In genomic region chr4:82217986-82218715, GRCh38 we compare ENCODE assay signal across 10 cellular contexts.
DNase-seq lines count a peak whose midpoint lies in the region; ATAC-seq and TF ChIP-seq lines count a peak whose summit lies in the region.
"Had no signal": no experiment of that assay in that cellular context is flagged by ENCODE, and none has a peak within 500 bp of the region (broad histone marks: within the 10 kb centered on the region; RNA-seq: fewer than 3 reads in every experiment).

No MANE protein-coding gene starts in this region.

- no peaks in the 10 kb centered on the region for H3K4me1 ChIP-seq in GM23338 (ENCODE audit: insufficient read depth)
- H3K4me1 ChIP-seq in adipocyte (ENCODE audit: control insufficient read depth, insufficient read depth, low read length), result no peaks in the 10 kb centered on the region
- H3K4me1 ChIP-seq in liver (ENCODE audit: control insufficient read depth in 4 of 4, insufficient read depth in 4 of 4, low read length in 3 of 4), result no peaks in the 10 kb centered on the region
- no peaks in the 10 kb centered on the region for H3K4me1 ChIP-seq in mesenchymal stem cell (ENCODE audit: control insufficient read depth, insufficient read depth, low read depth, low read length)
- H3K4me1 ChIP-seq: esophagus squamous epithelium had no signal

- WGBS in liver, result 86% methylated on average over 3 of the region's 3 CpGs
- WGBS in mesenchymal stem cell, result 74% methylated on average over 2 of the region's 3 CpGs

- H2BK5ac ChIP-seq in mesenchymal stem cell (ENCODE audit: low read depth, low read length, poor library complexity, severe bottlenecking), result no peak overlapping the region

- no peak overlapping the region for H2BK12ac ChIP-seq in mesenchymal stem cell (ENCODE audit: low read length in 2 of 2)

- H2BK120ac ChIP-seq in mesenchymal stem cell (ENCODE audit: low read depth, low read length), result no peak overlapping the region

- H3K23ac ChIP-seq in mesenchymal stem cell (ENCODE audit: low read length in 2 of 2), result no peak overlapping the region

- H3K9me3 Mint-ChIP-seq in Calu3 (ENCODE audit: low read depth, unreplicated experiment) (no peaks in the 10 kb centered on the region), GM23338 (peaks cover 2% of the 10 kb centered on the region; the same call in 1 of the 3 replicates)

- no peak overlapping the region for H3K4me3 Mint-ChIP-seq in Calu3 (ENCODE audit: low read depth, unreplicated experiment)
- no peak overlapping the region for H3K4me3 Mint-ChIP-seq in GM23338
- H3K4me3 Mint-ChIP-seq: activated T-cell treated with anti-CD3 and anti-CD28 coated beads, Interleukin-2, amount 50 U/mL, for 72 hours had no signal

- no peaks in the 10 kb centered on the region for H3F3A ChIP-seq in GM23338 (replicated peaks; ENCODE audit: low read depth)

- H3K4me3 ChIP-seq in GM23338 (no peak overlapping the region), adipocyte (ENCODE audit: low read length) (no peak overlapping the region), liver (ENCODE audit: low read depth in 1 of 3, low read length in 3 of 3) (no peak overlapping the region), mesenchymal stem cell (ENCODE audit: insufficient read depth in 1 of 2, low read depth in 1 of 2, low read length in 2 of 2) (no peak overlapping the region)
- H3K4me3 ChIP-seq: esophagus squamous epithelium had no signal

- TF ChIP-seq CTCF in Calu3 (IDR thresholded peaks at IDR 0.05; ENCODE audit: unreplicated experiment) (peak; percentile 36), GM23338 (conservative IDR thresholded peaks at IDR 0.05; ENCODE audit: low read depth in 2 of 2) (peak; percentile 50 to 53), liver (IDR thresholded peaks at IDR 0.05; ENCODE audit: low read depth, low read length, missing input control) (peak; percentile 14)

- CTCF ChIA-PET in Calu3 (lab: Charles Lee), result interaction anchor here (0.8 kb wide), 1 partner anchor 50 kb away, joined by 3 read pairs; no protein-coding TSS in a partner anchor

- H3K79me1 ChIP-seq in mesenchymal stem cell (replicated peaks; ENCODE audit: low read length, poor library complexity, severe bottlenecking), result no peaks in the 10 kb centered on the region

- no TSS peak for BruUV-seq in Calu3 (replicated peaks; lab: Mats Ljungman, UMichigan)

- no peak overlapping the region for H2BK15ac ChIP-seq in mesenchymal stem cell (ENCODE audit: low read depth, poor library complexity, severe bottlenecking)

- no peaks in the 10 kb centered on the region for H3K79me2 ChIP-seq in GM23338 (replicated peaks; ENCODE audit: insufficient read depth)

- DNase-seq in Calu3 (peak; percentile 37), GM23338 (ENCODE audit: low spot score) (peak; percentile 54), adipocyte (ENCODE audit: low read depth) (peak; percentile 14), mesenchymal stem cell (no peak)
- no peak for DNase-seq in central memory CD4-positive, alpha-beta T cell
- DNase-seq: activated T-cell treated with anti-CD3 and anti-CD28 coated beads, Interleukin-2, amount 50 U/mL, for 72 hours; esophagus squamous epithelium; Right ventricle myocardium superior had no signal

- H3K14ac ChIP-seq in mesenchymal stem cell (ENCODE audit: low read length in 2 of 2), result no peak overlapping the region

- H2AFZ ChIP-seq in GM23338 (no peak overlapping the region), mesenchymal stem cell (ENCODE audit: low read depth, low read length) (no peak overlapping the region)

- H3K36me3 ChIP-seq in GM23338 (ENCODE audit: insufficient read depth), result no peaks in the 10 kb centered on the region
- H3K36me3 ChIP-seq in adipocyte (ENCODE audit: control insufficient read depth, insufficient read depth, low read length, severe bottlenecking), result no peaks in the 10 kb centered on the region
- no peaks in the 10 kb centered on the region for H3K36me3 ChIP-seq in liver (ENCODE audit: control insufficient read depth in 4 of 4, insufficient read depth in 3 of 4, low read depth in 1 of 4, low read length in 3 of 4)
- no peaks in the 10 kb centered on the region for H3K36me3 ChIP-seq in mesenchymal stem cell (ENCODE audit: control insufficient read depth in 1 of 2, insufficient read depth in 2 of 2, low read depth in 1 of 2, low read length in 2 of 2)
- H3K36me3 ChIP-seq: esophagus squamous epithelium had no signal

- H3K27ac ChIP-seq in GM23338 (ENCODE audit: low read depth) (no peak overlapping the region), liver (ENCODE audit: low read depth in 1 of 2, low read length in 2 of 2) (no peak overlapping the region), mesenchymal stem cell (ENCODE audit: low read length, poor library complexity, severe bottlenecking) (no peak overlapping the region)
- H3K27ac ChIP-seq: esophagus squamous epithelium had no signal

- no peaks in the 10 kb centered on the region for H4K20me1 ChIP-seq in GM23338 (replicated peaks; ENCODE audit: insufficient read depth)

- no peaks in the 10 kb centered on the region for H3K27me3 Mint-ChIP-seq in Calu3 (ENCODE audit: unreplicated experiment)
- H3K27me3 Mint-ChIP-seq in GM23338 (ENCODE audit: insufficient read depth, low read depth, poor library complexity), result peaks cover 1% of the 10 kb centered on the region

- H3K36me3 Mint-ChIP-seq in Calu3 (ENCODE audit: insufficient read depth, unreplicated experiment) (no peaks in the 10 kb centered on the region), GM23338 (ENCODE audit: low read depth) (no peaks in the 10 kb centered on the region)

- no peak overlapping the region for H4K8ac ChIP-seq in mesenchymal stem cell (ENCODE audit: low read length)

- ATAC-seq in GM23338 (peak; percentile 61), GM21367 (IDR thresholded peaks at IDR 0.05; ENCODE audit: unreplicated experiment) (no peak)
- ATAC-seq: activated T-cell treated with anti-CD3 and anti-CD28 coated beads, Interleukin-2, amount 50 U/mL, for 72 hours had no signal

- no peak overlapping the region for H3K4ac ChIP-seq in mesenchymal stem cell (ENCODE audit: low read depth in 1 of 2, low read length in 2 of 2)

- peak in 1 of 2 donors; percentile 45 for TF ChIP-seq RAD21 in liver (IDR thresholded peaks at IDR 0.05)

- H3K9me3 ChIP-seq in adipocyte (ENCODE audit: control insufficient read depth, low read length) (peaks cover 4% of the 10 kb centered on the region), liver (ENCODE audit: control insufficient read depth in 4 of 4, low read length in 3 of 4) (no peaks in the 10 kb centered on the region), mesenchymal stem cell (ENCODE audit: control insufficient read depth, low read length) (no peaks in the 10 kb centered on the region)
- H3K9me3 ChIP-seq: esophagus squamous epithelium had no signal

- H3K9ac ChIP-seq in adipocyte (ENCODE audit: low read length) (no peak overlapping the region), liver (ENCODE audit: low read depth in 1 of 2, low read length in 2 of 2) (no peak overlapping the region), mesenchymal stem cell (ENCODE audit: low read length) (no peak overlapping the region)

- intact Hi-C loops in Calu3 (cut with micrococcal nuclease; ENCODE audit: unreplicated experiment), result loop anchor here (5.0 kb wide), 1 partner anchor 49 kb away; no protein-coding TSS in a partner anchor

- H4K91ac ChIP-seq in mesenchymal stem cell (ENCODE audit: low read length), result no peak overlapping the region

- H3K18ac ChIP-seq in mesenchymal stem cell (ENCODE audit: low read depth in 1 of 2, low read length in 2 of 2), result no peak overlapping the region

- peaks cover 46% of the 10 kb centered on the region for H3K4me1 Mint-ChIP-seq in Calu3 (ENCODE audit: low read depth, unreplicated experiment)
- H3K4me1 Mint-ChIP-seq in GM23338, result no peaks in the 10 kb centered on the region

- H3K4me2 ChIP-seq in GM23338, result no peak overlapping the region
- no peak overlapping the region for H3K4me2 ChIP-seq in mesenchymal stem cell (ENCODE audit: low read length, poor library complexity, severe bottlenecking)

- no peaks in the 10 kb centered on the region for H3K9me2 ChIP-seq in GM23338 (ENCODE audit: insufficient read depth)

- H3K27ac Mint-ChIP-seq in Calu3 (ENCODE audit: unreplicated experiment) (peak overlapping the region; percentile 62), GM23338 (no peak overlapping the region)
- H3K27ac Mint-ChIP-seq: activated T-cell treated with anti-CD3 and anti-CD28 coated beads, Interleukin-2, amount 50 U/mL, for 72 hours had no signal

- H3K27me3 ChIP-seq in GM23338 (ENCODE audit: insufficient read depth) (no peaks in the 10 kb centered on the region), adipocyte (replicated peaks; ENCODE audit: control insufficient read depth, insufficient read depth, low read length) (peaks cover 7% of the 10 kb centered on the region), liver (ENCODE audit: control insufficient read depth in 4 of 4, insufficient read depth in 4 of 4, low read length in 3 of 4) (no peaks in the 10 kb centered on the region), mesenchymal stem cell (ENCODE audit: control insufficient read depth in 1 of 2, insufficient read depth in 1 of 2, low read length in 2 of 2) (peaks cover 3 to 4% of the 10 kb centered on the region in 2 experiments)
- H3K27me3 ChIP-seq: esophagus squamous epithelium had no signal

- H2AK5ac ChIP-seq in mesenchymal stem cell (ENCODE audit: low read length, severe bottlenecking), result no peak overlapping the region

TF ChIP-seq in GM23338, 12 proteins besides CTCF, POLR2A, EP300 and RAD21 (continues in another document):
- no peak for TF ChIP-seq EZH2phosphoT487 (IDR thresholded peaks at IDR 0.05; ENCODE audit: unreplicated experiment)
- no peak for TF ChIP-seq ZNF331 (CRISPR knock-in tag; IDR thresholded peaks at IDR 0.05; ENCODE audit: low read depth)
- TF ChIP-seq ZNF114 (CRISPR knock-in tag; IDR thresholded peaks at IDR 0.05), result no peak

TF ChIP-seq in liver, 16 proteins besides CTCF, POLR2A, EP300 and RAD21:
- no peak for TF ChIP-seq SP1 (IDR thresholded peaks at IDR 0.05)
- no peak for TF ChIP-seq MAX (IDR thresholded peaks at IDR 0.05)
- no peak for TF ChIP-seq FOXA1 (IDR thresholded peaks at IDR 0.05)
- no peak for TF ChIP-seq NR2F2 (IDR thresholded peaks at IDR 0.05)
- TF ChIP-seq FOXA2 (IDR thresholded peaks at IDR 0.05), result no peak
- TF ChIP-seq HNF4A (conservative IDR thresholded peaks at IDR 0.05), result no peak
- TF ChIP-seq YY1 (IDR thresholded peaks at IDR 0.05), result no peak
- no peak for TF ChIP-seq RXRA (IDR thresholded peaks at IDR 0.05)

Comparison
In these comparisons a context has a peak if more than half of its experiments do, and no peak if none do; other contexts are left out.
1. DNase-seq: peak in Calu3 (single experiment), GM23338 (single experiment) and adipocyte (single experiment); none in mesenchymal stem cell (single experiment) and central memory CD4-positive, alpha-beta T cell (single experiment).
2. Peak in every context shown above with its lines, with median percentiles within 50 percentile points of each other: CTCF ChIP-seq.